In the genomic region with DNA sequence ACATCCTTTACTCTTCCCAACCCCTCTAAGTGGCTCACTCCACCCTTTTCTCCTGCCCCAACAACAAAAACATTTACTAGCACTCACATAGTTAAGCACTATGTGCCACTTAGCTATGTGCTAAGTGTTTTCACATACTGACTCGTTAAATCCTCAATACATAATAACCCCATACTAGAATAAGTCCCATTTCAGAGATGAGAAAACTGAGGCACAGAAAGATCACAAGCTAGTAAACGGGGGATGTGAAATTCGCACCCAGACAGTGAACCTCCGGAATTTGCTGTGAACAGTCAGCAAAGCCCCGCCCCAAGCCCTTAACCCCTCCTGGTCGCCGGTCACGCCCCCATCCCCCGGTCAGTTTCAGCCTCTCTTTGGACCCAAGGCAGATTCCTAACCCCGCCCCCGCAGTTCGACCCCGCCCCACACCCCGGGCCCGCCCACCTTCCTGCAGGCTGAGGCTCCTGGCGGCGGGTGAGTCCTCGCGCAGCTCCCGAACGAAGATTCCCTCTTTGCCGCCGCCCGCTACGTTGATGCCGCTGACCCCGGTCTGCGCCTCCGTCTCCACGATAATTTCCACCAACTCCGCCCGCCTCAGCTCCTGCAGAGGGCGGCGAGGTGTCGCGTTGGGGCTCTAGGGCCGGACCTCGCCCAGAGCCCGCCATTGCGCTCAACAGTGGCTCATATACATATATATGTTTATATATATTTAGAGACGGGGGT, we compare ENCODE assay signal across 1 cellular context.
TF ChIP-seq lines count a peak whose summit lies in the region.

No MANE protein-coding gene starts in this region.

TF ChIP-seq in endothelial cell of umbilical vein, 7 proteins besides CTCF, POLR2A, EP300 and RAD21 (continued from another document):
- no peak for TF ChIP-seq JUN (IDR thresholded peaks at IDR 0.05; ENCODE audit: borderline replicate concordance, insufficient read depth, insufficient read length, low read depth)
